Comparison of ENCODE assay signal across 2 cellular contexts in genomic region chr1:44532567-44532944, GRCh38.
TF ChIP-seq lines count a peak whose summit lies in the region.

No MANE protein-coding gene starts in this region.

TF ChIP-seq in GM23338, 12 proteins besides CTCF, POLR2A, EP300 and RAD21:
- TF ChIP-seq ZNF462 (CRISPR knock-in tag; IDR thresholded peaks at IDR 0.05) (no peak), ZNF331 (CRISPR knock-in tag; IDR thresholded peaks at IDR 0.05; ENCODE audit: low read depth) (no peak), JUNB (IDR thresholded peaks at IDR 0.05; ENCODE audit: unreplicated experiment) (no peak), EZH2 (IDR thresholded peaks at IDR 0.05; ENCODE audit: low read depth, unreplicated experiment) (no peak), STAT1 (IDR thresholded peaks at IDR 0.05; ENCODE audit: unreplicated experiment) (no peak), ZNF114 (CRISPR knock-in tag; IDR thresholded peaks at IDR 0.05) (no peak), ETS1 (IDR thresholded peaks at IDR 0.05) (no peak), NANOG (IDR thresholded peaks at IDR 0.05; ENCODE audit: borderline replicate concordance) (no peak), CREB1 (CRISPR knock-in tag; IDR thresholded peaks at IDR 0.05; ENCODE audit: low read depth) (no peak), POLR2AphosphoS5 (IDR thresholded peaks at IDR 0.05; ENCODE audit: low read depth) (no peak), EZH2phosphoT487 (IDR thresholded peaks at IDR 0.05; ENCODE audit: unreplicated experiment) (no peak), REST (IDR thresholded peaks at IDR 0.05; ENCODE audit: unreplicated experiment) (no peak)

TF ChIP-seq in H1, 55 proteins besides CTCF, POLR2A, EP300 and RAD21:
- no peak for TF ChIP-seq BACH1 (IDR thresholded peaks at IDR 0.05; ENCODE audit: low read length)
- TF ChIP-seq GTF2F1 (IDR thresholded peaks at IDR 0.05; ENCODE audit: borderline replicate concordance, low read depth, low read length): no peak
- TF ChIP-seq TAF1 (IDR thresholded peaks at IDR 0.05; ENCODE audit: low read depth, low read length): no peak
- no peak for TF ChIP-seq CHD7 (IDR thresholded peaks at IDR 0.05; ENCODE audit: insufficient replicate concordance, low read length)
- no peak for TF ChIP-seq SUZ12 (IDR thresholded peaks at IDR 0.05; ENCODE audit: low read length)
- TF ChIP-seq BCL11A (IDR thresholded peaks at IDR 0.05; ENCODE audit: low read depth in 2 of 2, low read length in 2 of 2): no peak
- TF ChIP-seq TCF12 (IDR thresholded peaks at IDR 0.05; ENCODE audit: low read depth, low read length): no peak
- TF ChIP-seq POU5F1 (IDR thresholded peaks at IDR 0.05; ENCODE audit: low read depth, low read length): no peak
- no peak for TF ChIP-seq SIX5 (IDR thresholded peaks at IDR 0.05; ENCODE audit: low read depth, low read length)
- no peak for TF ChIP-seq TBP (IDR thresholded peaks at IDR 0.05; ENCODE audit: low read depth, low read length)
- TF ChIP-seq RFX5 (IDR thresholded peaks at IDR 0.05; ENCODE audit: borderline replicate concordance, low read depth, low read length): no peak
- no peak for TF ChIP-seq NANOG (IDR thresholded peaks at IDR 0.05; ENCODE audit: insufficient read depth, low read depth, low read length, poor library complexity, severe bottlenecking)
- TF ChIP-seq CREB1 (IDR thresholded peaks at IDR 0.05): no peak
- no peak for TF ChIP-seq SP2 (IDR thresholded peaks at IDR 0.05; ENCODE audit: low read length)
TF ChIP-seq in H1: peak in this region for 0.
